26 cellular contexts compared by ENCODE assay signal in the genomic region with DNA sequence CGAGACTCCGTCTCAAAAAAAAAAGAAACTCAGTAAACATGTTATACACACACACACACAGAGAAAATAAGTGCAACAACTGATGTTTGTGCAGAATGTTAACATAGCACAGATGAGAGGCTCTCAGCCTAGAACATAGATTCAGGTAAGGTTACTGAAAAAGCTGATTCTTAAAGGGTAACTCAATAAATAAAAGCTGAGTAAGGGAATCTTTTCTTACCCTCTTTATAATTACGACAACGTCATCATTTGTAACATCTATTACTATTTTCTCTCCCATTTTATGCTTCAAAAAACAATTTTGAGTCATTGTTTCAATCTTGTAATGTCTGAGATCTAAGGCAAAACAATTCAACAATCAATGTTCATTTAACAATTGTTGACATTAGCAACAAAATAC.
DNase-seq lines count a peak whose midpoint lies in the region; ATAC-seq, FAIRE-seq and TF ChIP-seq lines count a peak whose summit lies in the region.
"Had no signal": no experiment of that assay in that cellular context is flagged by ENCODE, and none has a peak within 500 bp of the region (broad histone marks: within the 10 kb centered on the region; RNA-seq: fewer than 3 reads in every experiment).

No MANE protein-coding gene starts in this region.

- in situ Hi-C loops in HepG2 (cut with HindIII; ENCODE audit: extremely low pct_ligation_motif_present, low pct_unique_long_range_greater_than_20kb), result no loop called here

- H3K79me1 ChIP-seq in trophoblast cell (ENCODE audit: low read length), result peaks cover 6% of the 10 kb centered on the region

- DNase-seq in HepG2 (ENCODE audit: low spot score), result no peak
- no peak for DNase-seq in right lobe of liver
- DNase-seq in astrocyte (ENCODE audit: low read depth), result no peak
- DNase-seq in trophoblast cell, result no peak
- no peak for DNase-seq in aorta
- no peak for DNase-seq in GM10248 (ENCODE audit: extremely low spot score)
- no peak for DNase-seq in cardiac septum (ENCODE audit: low spot score)
- DNase-seq: ACHN; BE2C; C1 segment of cervical spinal cord; CD4-positive, alpha-beta memory T cell; CD4-positive, CD25-positive, alpha-beta regulatory T cell; CD8-positive, alpha-beta memory T cell; COR-L47; DMS 273 treated with DMSO at 0.1 percent for 48 hours; DMS153; DMS53; DMS79; DND-41; EL; GDM1 had no signal

- ATAC-seq in HepG2 (no peak), right lobe of liver (no peak), aorta (ENCODE audit: low FRiP score) (no peak)

- no peak overlapping the region for H2BK12ac ChIP-seq in trophoblast cell (ENCODE audit: low read length)

- TF ChIP-seq POLR2A in HepG2 (IDR thresholded peaks at IDR 0.05; ENCODE audit: insufficient read depth in 1 of 2, low read depth in 2 of 2, low read length in 2 of 2) (no peak), right lobe of liver (IDR thresholded peaks at IDR 0.05) (no peak)

- BruUV-seq in HepG2 (replicated peaks; lab: Mats Ljungman, UMichigan), result no TSS peak

- TF ChIP-seq RAD21 in HepG2 (CRISPR knock-in tag; IDR thresholded peaks at IDR 0.05), result no peak

- FAIRE-seq in HepG2 (lab: Jason Lieb, UNC) (no peak), astrocyte (lab: Jason Lieb, UNC) (peak; percentile 47)
- FAIRE-seq: GM12891, GM19239 had no signal

- H2BK5ac ChIP-seq in trophoblast cell (ENCODE audit: low read depth, low read length, poor library complexity), result no peak overlapping the region

- no peak for TF ChIP-seq EP300 in HepG2 (IDR thresholded peaks at IDR 0.05; ENCODE audit: low read depth in 2 of 2, low read length in 2 of 2)
- TF ChIP-seq EP300 in HepG2 (CRISPR knock-in tag; IDR thresholded peaks at IDR 0.05; ENCODE audit: borderline replicate concordance), result no peak

- no peak overlapping the region for H3K23ac ChIP-seq in trophoblast cell (ENCODE audit: low read length)

- no peak overlapping the region for H3K27ac ChIP-seq in HepG2 (ENCODE audit: extremely low read length, insufficient read depth, low read length)
- H3K27ac ChIP-seq in right lobe of liver, result no peak overlapping the region
- H3K27ac ChIP-seq in astrocyte (ENCODE audit: low read depth, low read length), result no peak overlapping the region
- no peak overlapping the region for H3K27ac ChIP-seq in trophoblast cell (ENCODE audit: low read depth, low read length)
- no peak overlapping the region for H3K27ac ChIP-seq in aorta (ENCODE audit: low read depth in 1 of 2, low read length in 2 of 2)
- H3K27ac ChIP-seq: 22Rv1, BLaER1 had no signal

- no peaks in the 10 kb centered on the region for H3K79me2 ChIP-seq in HepG2 (ENCODE audit: insufficient read depth, low read length)
- H3K79me2 ChIP-seq in astrocyte (ENCODE audit: insufficient read depth, low read length), result no peaks in the 10 kb centered on the region
- no peaks in the 10 kb centered on the region for H3K79me2 ChIP-seq in trophoblast cell (ENCODE audit: control insufficient read depth, insufficient read depth, low read length, poor library complexity)

- no peak overlapping the region for H2BK120ac ChIP-seq in trophoblast cell (ENCODE audit: insufficient read depth, low read length, poor library complexity)

- peak overlapping the region; percentile 25 for H4K91ac ChIP-seq in trophoblast cell (ENCODE audit: low read depth, low read length)

- H3K36me3 Mint-ChIP-seq in astrocyte (ENCODE audit: low read depth, unreplicated experiment), result no peaks in the 10 kb centered on the region
- H3K36me3 Mint-ChIP-seq: CD14-positive monocyte; CD4-positive, alpha-beta memory T cell; CD4-positive, CD25-positive, alpha-beta regulatory T cell; CD8-positive, alpha-beta memory T cell had no signal

- intact Hi-C loops in HepG2 (cut with micrococcal nuclease; ENCODE audit: unreplicated experiment) (no loop called here), right lobe of liver (cut with DNase I) (no loop called here), aorta (cut with DNase I) (no loop called here), cardiac septum (cut with DNase I) (no loop called here)

- H4K20me1 ChIP-seq in HepG2 (ENCODE audit: insufficient read depth, low read length) (no peaks in the 10 kb centered on the region), astrocyte (ENCODE audit: insufficient read depth, low read length) (no peaks in the 10 kb centered on the region)
- H4K20me1 ChIP-seq: BLaER1 had no signal

- POLR2A ChIA-PET in HepG2 (lab: Yijun Ruan, JAX), result no interaction called here
- POLR2A ChIA-PET in GM10248 (lab: Yijun Ruan, JAX), result no interaction called here

- H3K4me1 ChIP-seq in HepG2 (ENCODE audit: insufficient read depth, low read length), result no peaks in the 10 kb centered on the region
- H3K4me1 ChIP-seq in right lobe of liver, result no peaks in the 10 kb centered on the region
- H3K4me1 ChIP-seq in astrocyte (ENCODE audit: insufficient read depth, low read length), result no peaks in the 10 kb centered on the region
- H3K4me1 ChIP-seq in trophoblast cell (ENCODE audit: control insufficient read depth in 1 of 2, insufficient read depth in 2 of 2, low read length in 2 of 2), result no peaks in the 10 kb centered on the region
- H3K4me1 ChIP-seq in aorta (ENCODE audit: control insufficient read depth in 1 of 2, insufficient read depth in 2 of 2, low read length in 2 of 2), result no peaks in the 10 kb centered on the region
- H3K4me1 ChIP-seq: BE2C, BLaER1 had no signal

- H3K27ac Mint-ChIP-seq in astrocyte (ENCODE audit: unreplicated experiment), result no peak overlapping the region
- H3K27ac Mint-ChIP-seq: CD14-positive monocyte; CD4-positive, alpha-beta memory T cell; CD4-positive, CD25-positive, alpha-beta regulatory T cell; CD8-positive, alpha-beta memory T cell had no signal

- no peak overlapping the region for H3K4me3 Mint-ChIP-seq in astrocyte (ENCODE audit: unreplicated experiment)
- H3K4me3 Mint-ChIP-seq: CD14-positive monocyte; CD4-positive, alpha-beta memory T cell; CD4-positive, CD25-positive, alpha-beta regulatory T cell; CD8-positive, alpha-beta memory T cell had no signal

- no peak overlapping the region for H3K18ac ChIP-seq in trophoblast cell (ENCODE audit: low read length)

- H3K36me3 ChIP-seq in HepG2 (replicated peaks in 1 of 2; ENCODE audit: control insufficient read depth in 1 of 2, insufficient read depth in 2 of 2, low read length in 2 of 2), result no peaks in the 10 kb centered on the region
- no peaks in the 10 kb centered on the region for H3K36me3 ChIP-seq in right lobe of liver
- H3K36me3 ChIP-seq in astrocyte (ENCODE audit: insufficient read depth, low read length), result no peaks in the 10 kb centered on the region
- no peaks in the 10 kb centered on the region for H3K36me3 ChIP-seq in trophoblast cell (ENCODE audit: control insufficient read depth in 1 of 2, insufficient read depth in 2 of 2, low read length in 2 of 2)
- no peaks in the 10 kb centered on the region for H3K36me3 ChIP-seq in aorta (ENCODE audit: control insufficient read depth in 1 of 2, insufficient read depth in 2 of 2, low read length in 1 of 2)
- H3K36me3 ChIP-seq: BE2C, BLaER1 had no signal

- H3K4me1 Mint-ChIP-seq in astrocyte (ENCODE audit: low read depth, unreplicated experiment), result peaks cover 8% of the 10 kb centered on the region
- H3K4me1 Mint-ChIP-seq: CD14-positive monocyte; CD4-positive, alpha-beta memory T cell; CD4-positive, CD25-positive, alpha-beta regulatory T cell; CD8-positive, alpha-beta memory T cell had no signal

- H3K27me3 Mint-ChIP-seq in astrocyte (ENCODE audit: low read depth, unreplicated experiment), result no peaks in the 10 kb centered on the region
- H3K27me3 Mint-ChIP-seq: CD4-positive, alpha-beta memory T cell; CD4-positive, CD25-positive, alpha-beta regulatory T cell; CD8-positive, alpha-beta memory T cell had no signal

- H3K4me2 ChIP-seq in HepG2 (ENCODE audit: low read depth, low read length) (no peak overlapping the region), astrocyte (ENCODE audit: low read length) (no peak overlapping the region), trophoblast cell (ENCODE audit: low read length) (no peak overlapping the region)
- H3K4me2 ChIP-seq: BLaER1 had no signal

- no peak overlapping the region for H3K14ac ChIP-seq in trophoblast cell (ENCODE audit: low read length)

- H3K27me3 ChIP-seq in HepG2 (ENCODE audit: control insufficient read depth in 1 of 2, insufficient read depth in 2 of 2, low read length in 2 of 2) (no peaks in the 10 kb centered on the region), right lobe of liver (no peaks in the 10 kb centered on the region), astrocyte (ENCODE audit: insufficient read depth, low read length) (no peaks in the 10 kb centered on the region), trophoblast cell (ENCODE audit: insufficient read depth, low read length) (no peaks in the 10 kb centered on the region), aorta (ENCODE audit: control insufficient read depth in 1 of 2, insufficient read depth in 2 of 2, low read length in 1 of 2) (no peaks in the 10 kb centered on the region)
- H3K27me3 ChIP-seq: BE2C, BLaER1 had no signal

- H2AK5ac ChIP-seq in trophoblast cell (ENCODE audit: low read length), result no peak overlapping the region

- H4K8ac ChIP-seq in trophoblast cell (ENCODE audit: low read depth, low read length), result no peak overlapping the region

- H3K9ac ChIP-seq in HepG2 (ENCODE audit: insufficient read depth, low read depth, low read length) (no peak overlapping the region), astrocyte (ENCODE audit: low read length) (no peak overlapping the region), trophoblast cell (ENCODE audit: low read length) (no peak overlapping the region)
- H3K9ac ChIP-seq: BLaER1 had no signal

- H3K9me3 Mint-ChIP-seq in astrocyte (ENCODE audit: unreplicated experiment), result no peaks in the 10 kb centered on the region

- CTCF ChIA-PET in HepG2 (lab: Yijun Ruan, JAX; ENCODE audit: low intra/inter-chr PET ratio, low total read pairs), result no interaction called here
- CTCF ChIA-PET in GM10248 (lab: Yijun Ruan, JAX), result no interaction called here

- H3K9me3 ChIP-seq in HepG2 (ENCODE audit: low read length) (no peaks in the 10 kb centered on the region), right lobe of liver (no peaks in the 10 kb centered on the region), astrocyte (ENCODE audit: insufficient read depth, low read depth, low read length) (no peaks in the 10 kb centered on the region), trophoblast cell (ENCODE audit: insufficient read depth, low read depth, low read length) (no peaks in the 10 kb centered on the region), aorta (ENCODE audit: control insufficient read depth, low read length) (no peaks in the 10 kb centered on the region)
- H3K9me3 ChIP-seq: BE2C, BLaER1 had no signal

- H4K12ac ChIP-seq in trophoblast cell (ENCODE audit: low read depth, low read length), result no peak overlapping the region

- TF ChIP-seq CTCF in HepG2 (CRISPR knock-in tag; IDR thresholded peaks at IDR 0.05) (no peak), right lobe of liver (IDR thresholded peaks at IDR 0.05) (no peak), astrocyte (IDR thresholded peaks at IDR 0.05; ENCODE audit: insufficient read depth, low read depth, low read length) (no peak), GM10248 (IDR thresholded peaks at IDR 0.05; ENCODE audit: control extremely low read depth, extremely low read depth, low read depth, missing control alignments) (no peak)

- H3K4me3 ChIP-seq in HepG2 (replicated peaks in 1 of 3; ENCODE audit: insufficient read depth in 1 of 3, low read depth in 2 of 3, low read length in 3 of 3), result no peak overlapping the region
- H3K4me3 ChIP-seq in right lobe of liver, result no peak overlapping the region
- no peak overlapping the region for H3K4me3 ChIP-seq in astrocyte (ENCODE audit: insufficient read depth, low read depth, low read length)
- H3K4me3 ChIP-seq in trophoblast cell (ENCODE audit: low read depth, low read length), result no peak overlapping the region
- H3K4me3 ChIP-seq in aorta (ENCODE audit: low read length in 2 of 2), result no peak overlapping the region
- H3K4me3 ChIP-seq: BLaER1 had no signal

- H2AFZ ChIP-seq in HepG2 (ENCODE audit: low read length), result no peak overlapping the region
- no peak overlapping the region for H2AFZ ChIP-seq in astrocyte (ENCODE audit: low read depth, low read length)
- H2AFZ ChIP-seq in trophoblast cell (ENCODE audit: insufficient read depth, low read length, poor library complexity), result no peak overlapping the region

- no peak overlapping the region for H3K4ac ChIP-seq in trophoblast cell (ENCODE audit: low read depth, low read length)

- 43% methylated on average over 4 of the region's 4 CpGs for whole genome bisulfite sequencing in HepG2 (ENCODE audit: low lambda C conversion rate)
- WGBS in right lobe of liver (ENCODE audit: insufficient coverage, low coverage, low lambda C conversion rate, missing lambda C conversion rate), result 81% methylated on average over 4 of the region's 4 CpGs
- no CpG with 5 or more reads among the region's 4 CpGs for WGBS in trophoblast cell (ENCODE audit: extremely low coverage, insufficient coverage, insufficient read length)
- 92 to 95% methylated on average over 4 of the region's 4 CpGs for WGBS in aorta, 2 donors
